1 cellular context compared by ENCODE assay signal in the genomic region with DNA sequence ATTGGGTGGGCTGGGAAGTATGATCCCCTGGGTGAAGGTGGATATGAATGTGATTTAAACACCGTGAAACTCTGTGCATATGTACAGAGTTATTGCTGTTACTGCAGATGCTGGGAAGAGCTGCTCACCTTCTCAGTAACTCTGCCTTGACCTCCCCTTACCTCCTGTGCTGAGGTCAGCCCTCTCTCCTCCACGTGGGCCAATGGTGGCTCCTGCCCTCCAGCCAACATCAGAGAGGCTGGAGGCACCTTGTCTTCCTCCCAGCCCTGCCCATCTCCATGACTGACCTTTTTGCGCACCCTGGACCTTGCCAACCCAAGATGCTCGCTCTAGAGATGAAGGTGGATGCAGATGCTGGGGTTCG.
TF ChIP-seq lines count a peak whose summit lies in the region.

No MANE protein-coding gene starts in this region.

TF ChIP-seq in HepG2, 621 proteins besides CTCF, POLR2A, EP300 and RAD21:
- TF ChIP-seq ZNF331 (CRISPR knock-in tag; IDR thresholded peaks at IDR 0.05): no peak
- TF ChIP-seq ZNF343 (CRISPR knock-in tag; IDR thresholded peaks at IDR 0.05): no peak
- no peak for TF ChIP-seq SP140L (CRISPR knock-in tag; IDR thresholded peaks at IDR 0.05; ENCODE audit: borderline replicate concordance)
- TF ChIP-seq ZBTB7B (CRISPR knock-in tag; IDR thresholded peaks at IDR 0.05): no peak
- TF ChIP-seq ZSCAN12 (CRISPR knock-in tag; IDR thresholded peaks at IDR 0.05): no peak
- no peak for TF ChIP-seq MED8 (CRISPR knock-in tag; IDR thresholded peaks at IDR 0.05; ENCODE audit: insufficient replicate concordance)
- TF ChIP-seq NONO (IDR thresholded peaks at IDR 0.05): no peak
- TF ChIP-seq NONO (CRISPR knock-in tag; conservative IDR thresholded peaks at IDR 0.05): 0 out of 2 replicates have a peak, but pooled peaks have one; percentile 32
- TF ChIP-seq, protein P1, sequence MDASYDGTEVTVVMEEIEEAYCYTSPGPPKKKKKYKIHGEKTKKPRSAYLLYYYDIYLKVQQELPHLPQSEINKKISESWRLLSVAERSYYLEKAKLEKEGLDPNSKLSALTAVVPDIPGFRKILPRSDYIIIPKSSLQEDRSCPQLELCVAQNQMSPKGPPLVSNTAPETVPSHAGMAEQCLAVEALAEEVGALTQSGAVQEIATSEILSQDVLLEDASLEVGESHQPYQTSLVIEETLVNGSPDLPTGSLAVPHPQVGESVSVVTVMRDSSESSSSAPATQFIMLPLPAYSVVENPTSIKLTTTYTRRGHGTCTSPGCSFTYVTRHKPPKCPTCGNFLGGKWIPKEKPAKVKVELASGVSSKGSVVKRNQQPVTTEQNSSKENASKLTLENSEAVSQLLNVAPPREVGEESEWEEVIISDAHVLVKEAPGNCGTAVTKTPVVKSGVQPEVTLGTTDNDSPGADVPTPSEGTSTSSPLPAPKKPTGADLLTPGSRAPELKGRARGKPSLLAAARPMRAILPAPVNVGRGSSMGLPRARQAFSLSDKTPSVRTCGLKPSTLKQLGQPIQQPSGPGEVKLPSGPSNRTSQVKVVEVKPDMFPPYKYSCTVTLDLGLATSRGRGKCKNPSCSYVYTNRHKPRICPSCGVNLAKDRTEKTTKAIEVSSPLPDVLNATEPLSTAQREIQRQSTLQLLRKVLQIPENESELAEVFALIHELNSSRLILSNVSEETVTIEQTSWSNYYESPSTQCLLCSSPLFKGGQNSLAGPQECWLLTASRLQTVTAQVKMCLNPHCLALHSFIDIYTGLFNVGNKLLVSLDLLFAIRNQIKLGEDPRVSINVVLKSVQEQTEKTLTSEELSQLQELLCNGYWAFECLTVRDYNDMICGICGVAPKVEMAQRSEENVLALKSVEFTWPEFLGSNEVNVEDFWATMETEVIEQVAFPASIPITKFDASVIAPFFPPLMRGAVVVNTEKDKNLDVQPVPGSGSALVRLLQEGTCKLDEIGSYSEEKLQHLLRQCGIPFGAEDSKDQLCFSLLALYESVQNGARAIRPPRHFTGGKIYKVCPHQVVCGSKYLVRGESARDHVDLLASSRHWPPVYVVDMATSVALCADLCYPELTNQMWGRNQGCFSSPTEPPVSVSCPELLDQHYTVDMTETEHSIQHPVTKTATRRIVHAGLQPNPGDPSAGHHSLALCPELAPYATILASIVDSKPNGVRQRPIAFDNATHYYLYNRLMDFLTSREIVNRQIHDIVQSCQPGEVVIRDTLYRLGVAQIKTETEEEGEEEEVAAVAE (CRISPR knock-in tag; IDR thresholded peaks at IDR 0.05; ENCODE audit: borderline replicate concordance): no peak
- no peak for TF ChIP-seq SALL1 (CRISPR knock-in tag; IDR thresholded peaks at IDR 0.05)
- no peak for TF ChIP-seq RFX1 (IDR thresholded peaks at IDR 0.05)
- TF ChIP-seq, protein P2, sequence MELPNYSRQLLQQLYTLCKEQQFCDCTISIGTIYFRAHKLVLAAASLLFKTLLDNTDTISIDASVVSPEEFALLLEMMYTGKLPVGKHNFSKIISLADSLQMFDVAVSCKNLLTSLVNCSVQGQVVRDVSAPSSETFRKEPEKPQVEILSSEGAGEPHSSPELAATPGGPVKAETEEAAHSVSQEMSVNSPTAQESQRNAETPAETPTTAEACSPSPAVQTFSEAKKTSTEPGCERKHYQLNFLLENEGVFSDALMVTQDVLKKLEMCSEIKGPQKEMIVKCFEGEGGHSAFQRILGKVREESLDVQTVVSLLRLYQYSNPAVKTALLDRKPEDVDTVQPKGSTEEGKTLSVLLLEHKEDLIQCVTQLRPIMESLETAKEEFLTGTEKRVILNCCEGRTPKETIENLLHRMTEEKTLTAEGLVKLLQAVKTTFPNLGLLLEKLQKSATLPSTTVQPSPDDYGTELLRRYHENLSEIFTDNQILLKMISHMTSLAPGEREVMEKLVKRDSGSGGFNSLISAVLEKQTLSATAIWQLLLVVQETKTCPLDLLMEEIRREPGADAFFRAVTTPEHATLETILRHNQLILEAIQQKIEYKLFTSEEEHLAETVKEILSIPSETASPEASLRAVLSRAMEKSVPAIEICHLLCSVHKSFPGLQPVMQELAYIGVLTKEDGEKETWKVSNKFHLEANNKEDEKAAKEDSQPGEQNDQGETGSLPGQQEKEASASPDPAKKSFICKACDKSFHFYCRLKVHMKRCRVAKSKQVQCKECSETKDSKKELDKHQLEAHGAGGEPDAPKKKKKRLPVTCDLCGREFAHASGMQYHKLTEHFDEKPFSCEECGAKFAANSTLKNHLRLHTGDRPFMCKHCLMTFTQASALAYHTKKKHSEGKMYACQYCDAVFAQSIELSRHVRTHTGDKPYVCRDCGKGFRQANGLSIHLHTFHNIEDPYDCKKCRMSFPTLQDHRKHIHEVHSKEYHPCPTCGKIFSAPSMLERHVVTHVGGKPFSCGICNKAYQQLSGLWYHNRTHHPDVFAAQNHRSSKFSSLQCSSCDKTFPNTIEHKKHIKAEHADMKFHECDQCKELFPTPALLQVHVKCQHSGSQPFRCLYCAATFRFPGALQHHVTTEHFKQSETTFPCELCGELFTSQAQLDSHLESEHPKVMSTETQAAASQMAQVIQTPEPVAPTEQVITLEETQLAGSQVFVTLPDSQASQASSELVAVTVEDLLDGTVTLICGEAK (IDR thresholded peaks at IDR 0.05): no peak
- TF ChIP-seq, protein P2 (CRISPR knock-in tag; IDR thresholded peaks at IDR 0.05): no peak
- TF ChIP-seq HMG20B (CRISPR knock-in tag; conservative IDR thresholded peaks at IDR 0.05): no peak
- no peak for TF ChIP-seq ZNF33B (CRISPR knock-in tag; IDR thresholded peaks at IDR 0.05)
- 0 out of 2 replicates have a peak, but pooled peaks have one; percentile 3 for TF ChIP-seq ZNF550 (CRISPR knock-in tag; IDR thresholded peaks at IDR 0.05; ENCODE audit: borderline replicate concordance)
- TF ChIP-seq DNMT1 (CRISPR knock-in tag; IDR thresholded peaks at IDR 0.05): 0 out of 2 replicates have a peak, but pooled peaks have one; percentile 27
